6 cellular contexts compared by ENCODE assay signal in the genomic region with DNA sequence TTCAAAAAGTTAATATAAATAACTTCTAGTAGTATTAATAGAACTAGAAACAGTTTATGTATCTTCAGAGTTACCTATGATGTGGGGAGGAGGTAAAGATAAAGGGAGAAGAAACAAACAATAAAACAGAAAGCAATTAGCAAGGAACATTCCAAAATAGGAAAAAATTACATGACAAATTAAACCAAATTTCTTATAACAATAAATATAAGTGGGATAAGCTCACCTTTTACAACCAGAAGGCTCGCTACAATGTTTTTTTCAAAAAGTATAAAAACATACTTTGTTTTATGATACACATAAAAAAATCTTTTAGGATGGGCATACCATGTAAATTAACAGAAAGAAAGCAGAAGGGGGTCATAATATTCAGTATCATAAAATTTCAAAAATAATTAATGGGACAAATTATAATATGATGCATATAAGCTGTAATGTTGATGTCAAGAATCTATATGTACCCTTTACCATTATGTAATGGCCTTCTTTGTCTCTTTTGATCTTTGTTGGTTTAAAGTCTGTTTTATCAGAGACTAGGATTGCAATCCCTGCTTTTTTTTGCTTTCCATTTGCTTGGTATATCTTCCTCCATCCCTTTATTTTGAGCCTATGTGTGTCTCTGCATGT.
"Had no signal": no experiment of that assay in that cellular context is flagged by ENCODE, and none has a peak within 500 bp of the region (broad histone marks: within the 10 kb centered on the region; RNA-seq: fewer than 3 reads in every experiment).

No MANE protein-coding gene starts in this region.

- DNase-seq: GDM1, GF-D8 had no signal

- FAIRE-seq: GM12878, GM12891, GM12892, GM18507 had no signal

- H3K4me3 ChIP-seq: GM12878 had no signal

- ATAC-seq: GM12878 had no signal
